In the genomic region with DNA sequence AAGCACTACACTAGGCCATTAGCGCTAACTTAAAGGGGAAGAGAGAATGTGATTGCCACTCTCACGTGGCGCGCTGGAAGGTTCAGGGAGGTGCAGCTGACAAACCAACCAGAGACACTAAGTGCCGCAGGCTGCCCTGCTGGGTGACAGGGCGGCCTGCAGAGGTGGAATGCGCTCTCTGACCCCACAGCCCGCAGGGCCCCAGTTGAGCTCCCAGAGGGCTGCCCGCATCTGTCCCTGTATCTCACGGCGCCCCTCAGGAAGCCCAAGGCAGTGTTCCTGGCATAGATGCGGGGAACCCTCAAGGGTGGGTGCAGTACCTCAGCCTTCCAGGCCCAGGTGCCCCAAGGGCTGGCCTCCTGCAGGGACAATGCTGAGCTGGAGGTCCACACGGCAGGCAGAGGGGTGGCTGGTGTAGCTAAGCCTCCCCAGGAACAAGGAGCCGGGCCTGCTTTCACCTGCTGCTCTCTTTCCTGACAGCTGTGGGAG, we compare ENCODE assay signal across 1 cellular context.
TF ChIP-seq lines count a peak whose summit lies in the region.

No MANE protein-coding gene starts in this region.

TF ChIP-seq in HepG2, 621 proteins besides CTCF, POLR2A, EP300 and RAD21 (continued from another document and continues in another):
- TF ChIP-seq, protein P1, sequence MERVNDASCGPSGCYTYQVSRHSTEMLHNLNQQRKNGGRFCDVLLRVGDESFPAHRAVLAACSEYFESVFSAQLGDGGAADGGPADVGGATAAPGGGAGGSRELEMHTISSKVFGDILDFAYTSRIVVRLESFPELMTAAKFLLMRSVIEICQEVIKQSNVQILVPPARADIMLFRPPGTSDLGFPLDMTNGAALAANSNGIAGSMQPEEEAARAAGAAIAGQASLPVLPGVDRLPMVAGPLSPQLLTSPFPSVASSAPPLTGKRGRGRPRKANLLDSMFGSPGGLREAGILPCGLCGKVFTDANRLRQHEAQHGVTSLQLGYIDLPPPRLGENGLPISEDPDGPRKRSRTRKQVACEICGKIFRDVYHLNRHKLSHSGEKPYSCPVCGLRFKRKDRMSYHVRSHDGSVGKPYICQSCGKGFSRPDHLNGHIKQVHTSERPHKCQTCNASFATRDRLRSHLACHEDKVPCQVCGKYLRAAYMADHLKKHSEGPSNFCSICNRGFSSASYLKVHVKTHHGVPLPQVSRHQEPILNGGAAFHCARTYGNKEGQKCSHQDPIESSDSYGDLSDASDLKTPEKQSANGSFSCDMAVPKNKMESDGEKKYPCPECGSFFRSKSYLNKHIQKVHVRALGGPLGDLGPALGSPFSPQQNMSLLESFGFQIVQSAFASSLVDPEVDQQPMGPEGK (CRISPR knock-in tag; IDR thresholded peaks at IDR 0.05) = peak; percentile 30
- TF ChIP-seq MTA1 (CRISPR knock-in tag; IDR thresholded peaks at IDR 0.05; ENCODE audit: borderline replicate concordance) (peak; percentile 62; the same call in 1 of the 2 replicates), ZNF83 (CRISPR knock-in tag; IDR thresholded peaks at IDR 0.05; ENCODE audit: borderline replicate concordance) (no peak), ZNF816 (CRISPR knock-in tag; IDR thresholded peaks at IDR 0.05; ENCODE audit: borderline replicate concordance) (no peak), REL (CRISPR knock-in tag; conservative IDR thresholded peaks at IDR 0.05) (no peak), ZNF839 (CRISPR knock-in tag; IDR thresholded peaks at IDR 0.05; ENCODE audit: borderline replicate concordance) (0 out of 2 replicates have a peak, but pooled peaks have one; percentile 43), AKAP8 (CRISPR knock-in tag; IDR thresholded peaks at IDR 0.05) (0 out of 2 replicates have a peak, but pooled peaks have one; percentile 32), SOX6 (IDR thresholded peaks at IDR 0.05) (no peak), SOX6 (CRISPR knock-in tag; IDR thresholded peaks at IDR 0.05) (peak; percentile 49; the same call in 1 of the 2 replicates), HIVEP1 (CRISPR knock-in tag; IDR thresholded peaks at IDR 0.05) (no peak), ZNF556 (CRISPR knock-in tag; IDR thresholded peaks at IDR 0.05; ENCODE audit: borderline replicate concordance) (0 out of 2 replicates have a peak, but pooled peaks have one; percentile 35), HNRNPLL (IDR thresholded peaks at IDR 0.05; ENCODE audit: low read depth, low read length, poor library complexity, severe bottlenecking) (peak; percentile 38), ZNF335 (CRISPR knock-in tag; IDR thresholded peaks at IDR 0.05) (no peak), ZSCAN20 (CRISPR knock-in tag; IDR thresholded peaks at IDR 0.05; ENCODE audit: borderline replicate concordance) (no peak), ZFY (CRISPR knock-in tag; IDR thresholded peaks at IDR 0.05) (peak; percentile 44; the same call in 1 of the 2 replicates), SIN3B (IDR thresholded peaks at IDR 0.05; ENCODE audit: low read length) (no peak), HDAC2 (CRISPR knock-in tag; IDR thresholded peaks at IDR 0.05) (0 out of 2 replicates have a peak, but pooled peaks have one; percentile 40), HOXA3 (CRISPR knock-in tag; IDR thresholded peaks at IDR 0.05) (peak; percentile 45; the same call in 1 of the 2 replicates), MXI1 (IDR thresholded peaks at IDR 0.05; ENCODE audit: borderline replicate concordance, low read depth, low read length) (0 out of 3 replicates have a peak, but pooled peaks have one; percentile 11), ZNF543 (CRISPR knock-in tag; IDR thresholded peaks at IDR 0.05) (no peak), KDM2A (CRISPR knock-in tag; IDR thresholded peaks at IDR 0.05; ENCODE audit: borderline replicate concordance, low read depth) (peak; percentile 49; the same call in 1 of the 2 replicates), MEIS2 (CRISPR knock-in tag; IDR thresholded peaks at IDR 0.05) (peak; percentile 54; the same call in 1 of the 2 replicates), ZNF768 (CRISPR knock-in tag; IDR thresholded peaks at IDR 0.05) (peak; percentile 92), ZFX (CRISPR knock-in tag; IDR thresholded peaks at IDR 0.05; ENCODE audit: low read depth) (peak; percentile 68; the same call in 1 of the 2 replicates)
- TF ChIP-seq, protein P2, sequence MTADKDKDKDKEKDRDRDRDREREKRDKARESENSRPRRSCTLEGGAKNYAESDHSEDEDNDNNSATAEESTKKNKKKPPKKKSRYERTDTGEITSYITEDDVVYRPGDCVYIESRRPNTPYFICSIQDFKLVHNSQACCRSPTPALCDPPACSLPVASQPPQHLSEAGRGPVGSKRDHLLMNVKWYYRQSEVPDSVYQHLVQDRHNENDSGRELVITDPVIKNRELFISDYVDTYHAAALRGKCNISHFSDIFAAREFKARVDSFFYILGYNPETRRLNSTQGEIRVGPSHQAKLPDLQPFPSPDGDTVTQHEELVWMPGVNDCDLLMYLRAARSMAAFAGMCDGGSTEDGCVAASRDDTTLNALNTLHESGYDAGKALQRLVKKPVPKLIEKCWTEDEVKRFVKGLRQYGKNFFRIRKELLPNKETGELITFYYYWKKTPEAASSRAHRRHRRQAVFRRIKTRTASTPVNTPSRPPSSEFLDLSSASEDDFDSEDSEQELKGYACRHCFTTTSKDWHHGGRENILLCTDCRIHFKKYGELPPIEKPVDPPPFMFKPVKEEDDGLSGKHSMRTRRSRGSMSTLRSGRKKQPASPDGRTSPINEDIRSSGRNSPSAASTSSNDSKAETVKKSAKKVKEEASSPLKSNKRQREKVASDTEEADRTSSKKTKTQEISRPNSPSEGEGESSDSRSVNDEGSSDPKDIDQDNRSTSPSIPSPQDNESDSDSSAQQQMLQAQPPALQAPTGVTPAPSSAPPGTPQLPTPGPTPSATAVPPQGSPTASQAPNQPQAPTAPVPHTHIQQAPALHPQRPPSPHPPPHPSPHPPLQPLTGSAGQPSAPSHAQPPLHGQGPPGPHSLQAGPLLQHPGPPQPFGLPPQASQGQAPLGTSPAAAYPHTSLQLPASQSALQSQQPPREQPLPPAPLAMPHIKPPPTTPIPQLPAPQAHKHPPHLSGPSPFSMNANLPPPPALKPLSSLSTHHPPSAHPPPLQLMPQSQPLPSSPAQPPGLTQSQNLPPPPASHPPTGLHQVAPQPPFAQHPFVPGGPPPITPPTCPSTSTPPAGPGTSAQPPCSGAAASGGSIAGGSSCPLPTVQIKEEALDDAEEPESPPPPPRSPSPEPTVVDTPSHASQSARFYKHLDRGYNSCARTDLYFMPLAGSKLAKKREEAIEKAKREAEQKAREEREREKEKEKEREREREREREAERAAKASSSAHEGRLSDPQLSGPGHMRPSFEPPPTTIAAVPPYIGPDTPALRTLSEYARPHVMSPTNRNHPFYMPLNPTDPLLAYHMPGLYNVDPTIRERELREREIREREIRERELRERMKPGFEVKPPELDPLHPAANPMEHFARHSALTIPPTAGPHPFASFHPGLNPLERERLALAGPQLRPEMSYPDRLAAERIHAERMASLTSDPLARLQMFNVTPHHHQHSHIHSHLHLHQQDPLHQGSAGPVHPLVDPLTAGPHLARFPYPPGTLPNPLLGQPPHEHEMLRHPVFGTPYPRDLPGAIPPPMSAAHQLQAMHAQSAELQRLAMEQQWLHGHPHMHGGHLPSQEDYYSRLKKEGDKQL (CRISPR knock-in tag; IDR thresholded peaks at IDR 0.05; ENCODE audit: low read depth) = no peak
- TF ChIP-seq, protein P3, sequence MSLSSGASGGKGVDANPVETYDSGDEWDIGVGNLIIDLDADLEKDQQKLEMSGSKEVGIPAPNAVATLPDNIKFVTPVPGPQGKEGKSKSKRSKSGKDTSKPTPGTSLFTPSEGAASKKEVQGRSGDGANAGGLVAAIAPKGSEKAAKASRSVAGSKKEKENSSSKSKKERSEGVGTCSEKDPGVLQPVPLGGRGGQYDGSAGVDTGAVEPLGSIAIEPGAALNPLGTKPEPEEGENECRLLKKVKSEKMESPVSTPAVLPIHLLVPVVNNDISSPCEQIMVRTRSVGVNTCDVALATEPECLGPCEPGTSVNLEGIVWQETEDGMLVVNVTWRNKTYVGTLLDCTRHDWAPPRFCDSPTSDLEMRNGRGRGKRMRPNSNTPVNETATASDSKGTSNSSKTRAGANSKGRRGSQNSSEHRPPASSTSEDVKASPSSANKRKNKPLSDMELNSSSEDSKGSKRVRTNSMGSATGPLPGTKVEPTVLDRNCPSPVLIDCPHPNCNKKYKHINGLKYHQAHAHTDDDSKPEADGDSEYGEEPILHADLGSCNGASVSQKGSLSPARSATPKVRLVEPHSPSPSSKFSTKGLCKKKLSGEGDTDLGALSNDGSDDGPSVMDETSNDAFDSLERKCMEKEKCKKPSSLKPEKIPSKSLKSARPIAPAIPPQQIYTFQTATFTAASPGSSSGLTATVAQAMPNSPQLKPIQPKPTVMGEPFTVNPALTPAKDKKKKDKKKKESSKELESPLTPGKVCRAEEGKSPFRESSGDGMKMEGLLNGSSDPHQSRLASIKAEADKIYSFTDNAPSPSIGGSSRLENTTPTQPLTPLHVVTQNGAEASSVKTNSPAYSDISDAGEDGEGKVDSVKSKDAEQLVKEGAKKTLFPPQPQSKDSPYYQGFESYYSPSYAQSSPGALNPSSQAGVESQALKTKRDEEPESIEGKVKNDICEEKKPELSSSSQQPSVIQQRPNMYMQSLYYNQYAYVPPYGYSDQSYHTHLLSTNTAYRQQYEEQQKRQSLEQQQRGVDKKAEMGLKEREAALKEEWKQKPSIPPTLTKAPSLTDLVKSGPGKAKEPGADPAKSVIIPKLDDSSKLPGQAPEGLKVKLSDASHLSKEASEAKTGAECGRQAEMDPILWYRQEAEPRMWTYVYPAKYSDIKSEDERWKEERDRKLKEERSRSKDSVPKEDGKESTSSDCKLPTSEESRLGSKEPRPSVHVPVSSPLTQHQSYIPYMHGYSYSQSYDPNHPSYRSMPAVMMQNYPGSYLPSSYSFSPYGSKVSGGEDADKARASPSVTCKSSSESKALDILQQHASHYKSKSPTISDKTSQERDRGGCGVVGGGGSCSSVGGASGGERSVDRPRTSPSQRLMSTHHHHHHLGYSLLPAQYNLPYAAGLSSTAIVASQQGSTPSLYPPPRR (CRISPR knock-in tag; IDR thresholded peaks at IDR 0.05; ENCODE audit: borderline replicate concordance) = peak; percentile 47; the same call in 1 of the 2 replicates
- TF ChIP-seq, protein P4, sequence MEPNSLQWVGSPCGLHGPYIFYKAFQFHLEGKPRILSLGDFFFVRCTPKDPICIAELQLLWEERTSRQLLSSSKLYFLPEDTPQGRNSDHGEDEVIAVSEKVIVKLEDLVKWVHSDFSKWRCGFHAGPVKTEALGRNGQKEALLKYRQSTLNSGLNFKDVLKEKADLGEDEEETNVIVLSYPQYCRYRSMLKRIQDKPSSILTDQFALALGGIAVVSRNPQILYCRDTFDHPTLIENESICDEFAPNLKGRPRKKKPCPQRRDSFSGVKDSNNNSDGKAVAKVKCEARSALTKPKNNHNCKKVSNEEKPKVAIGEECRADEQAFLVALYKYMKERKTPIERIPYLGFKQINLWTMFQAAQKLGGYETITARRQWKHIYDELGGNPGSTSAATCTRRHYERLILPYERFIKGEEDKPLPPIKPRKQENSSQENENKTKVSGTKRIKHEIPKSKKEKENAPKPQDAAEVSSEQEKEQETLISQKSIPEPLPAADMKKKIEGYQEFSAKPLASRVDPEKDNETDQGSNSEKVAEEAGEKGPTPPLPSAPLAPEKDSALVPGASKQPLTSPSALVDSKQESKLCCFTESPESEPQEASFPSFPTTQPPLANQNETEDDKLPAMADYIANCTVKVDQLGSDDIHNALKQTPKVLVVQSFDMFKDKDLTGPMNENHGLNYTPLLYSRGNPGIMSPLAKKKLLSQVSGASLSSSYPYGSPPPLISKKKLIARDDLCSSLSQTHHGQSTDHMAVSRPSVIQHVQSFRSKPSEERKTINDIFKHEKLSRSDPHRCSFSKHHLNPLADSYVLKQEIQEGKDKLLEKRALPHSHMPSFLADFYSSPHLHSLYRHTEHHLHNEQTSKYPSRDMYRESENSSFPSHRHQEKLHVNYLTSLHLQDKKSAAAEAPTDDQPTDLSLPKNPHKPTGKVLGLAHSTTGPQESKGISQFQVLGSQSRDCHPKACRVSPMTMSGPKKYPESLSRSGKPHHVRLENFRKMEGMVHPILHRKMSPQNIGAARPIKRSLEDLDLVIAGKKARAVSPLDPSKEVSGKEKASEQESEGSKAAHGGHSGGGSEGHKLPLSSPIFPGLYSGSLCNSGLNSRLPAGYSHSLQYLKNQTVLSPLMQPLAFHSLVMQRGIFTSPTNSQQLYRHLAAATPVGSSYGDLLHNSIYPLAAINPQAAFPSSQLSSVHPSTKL (CRISPR knock-in tag; IDR thresholded peaks at IDR 0.05) = peak; percentile 54; the same call in 1 of the 2 replicates
- TF ChIP-seq, protein P5, sequence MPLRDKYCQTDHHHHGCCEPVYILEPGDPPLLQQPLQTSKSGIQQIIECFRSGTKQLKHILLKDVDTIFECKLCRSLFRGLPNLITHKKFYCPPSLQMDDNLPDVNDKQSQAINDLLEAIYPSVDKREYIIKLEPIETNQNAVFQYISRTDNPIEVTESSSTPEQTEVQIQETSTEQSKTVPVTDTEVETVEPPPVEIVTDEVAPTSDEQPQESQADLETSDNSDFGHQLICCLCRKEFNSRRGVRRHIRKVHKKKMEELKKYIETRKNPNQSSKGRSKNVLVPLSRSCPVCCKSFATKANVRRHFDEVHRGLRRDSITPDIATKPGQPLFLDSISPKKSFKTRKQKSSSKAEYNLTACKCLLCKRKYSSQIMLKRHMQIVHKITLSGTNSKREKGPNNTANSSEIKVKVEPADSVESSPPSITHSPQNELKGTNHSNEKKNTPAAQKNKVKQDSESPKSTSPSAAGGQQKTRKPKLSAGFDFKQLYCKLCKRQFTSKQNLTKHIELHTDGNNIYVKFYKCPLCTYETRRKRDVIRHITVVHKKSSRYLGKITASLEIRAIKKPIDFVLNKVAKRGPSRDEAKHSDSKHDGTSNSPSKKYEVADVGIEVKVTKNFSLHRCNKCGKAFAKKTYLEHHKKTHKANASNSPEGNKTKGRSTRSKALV (CRISPR knock-in tag; IDR thresholded peaks at IDR 0.05) = 0 out of 2 replicates have a peak, but pooled peaks have one; percentile 64
- TF ChIP-seq, protein P6, sequence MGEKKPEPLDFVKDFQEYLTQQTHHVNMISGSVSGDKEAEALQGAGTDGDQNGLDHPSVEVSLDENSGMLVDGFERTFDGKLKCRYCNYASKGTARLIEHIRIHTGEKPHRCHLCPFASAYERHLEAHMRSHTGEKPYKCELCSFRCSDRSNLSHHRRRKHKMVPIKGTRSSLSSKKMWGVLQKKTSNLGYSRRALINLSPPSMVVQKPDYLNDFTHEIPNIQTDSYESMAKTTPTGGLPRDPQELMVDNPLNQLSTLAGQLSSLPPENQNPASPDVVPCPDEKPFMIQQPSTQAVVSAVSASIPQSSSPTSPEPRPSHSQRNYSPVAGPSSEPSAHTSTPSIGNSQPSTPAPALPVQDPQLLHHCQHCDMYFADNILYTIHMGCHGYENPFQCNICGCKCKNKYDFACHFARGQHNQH (CRISPR knock-in tag; IDR thresholded peaks at IDR 0.05) = 0 out of 2 replicates have a peak, but pooled peaks have one; percentile 36
- TF ChIP-seq, protein P7, sequence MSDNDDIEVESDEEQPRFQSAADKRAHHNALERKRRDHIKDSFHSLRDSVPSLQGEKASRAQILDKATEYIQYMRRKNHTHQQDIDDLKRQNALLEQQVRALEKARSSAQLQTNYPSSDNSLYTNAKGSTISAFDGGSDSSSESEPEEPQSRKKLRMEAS (IDR thresholded peaks at IDR 0.05) = peak; percentile 86
- TF ChIP-seq, protein P8, sequence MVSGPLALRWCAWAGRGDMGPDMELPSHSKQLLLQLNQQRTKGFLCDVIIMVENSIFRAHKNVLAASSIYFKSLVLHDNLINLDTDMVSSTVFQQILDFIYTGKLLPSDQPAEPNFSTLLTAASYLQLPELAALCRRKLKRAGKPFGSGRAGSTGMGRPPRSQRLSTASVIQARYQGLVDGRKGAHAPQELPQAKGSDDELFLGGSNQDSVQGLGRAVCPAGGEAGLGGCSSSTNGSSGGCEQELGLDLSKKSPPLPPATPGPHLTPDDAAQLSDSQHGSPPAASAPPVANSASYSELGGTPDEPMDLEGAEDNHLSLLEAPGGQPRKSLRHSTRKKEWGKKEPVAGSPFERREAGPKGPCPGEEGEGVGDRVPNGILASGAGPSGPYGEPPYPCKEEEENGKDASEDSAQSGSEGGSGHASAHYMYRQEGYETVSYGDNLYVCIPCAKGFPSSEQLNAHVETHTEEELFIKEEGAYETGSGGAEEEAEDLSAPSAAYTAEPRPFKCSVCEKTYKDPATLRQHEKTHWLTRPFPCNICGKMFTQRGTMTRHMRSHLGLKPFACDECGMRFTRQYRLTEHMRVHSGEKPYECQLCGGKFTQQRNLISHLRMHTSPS (CRISPR knock-in tag; IDR thresholded peaks at IDR 0.05; ENCODE audit: low read depth) = peak; percentile 58; the same call in 1 of the 2 replicates
